ENCODE assay signal across 1 cellular context in the genomic region with DNA sequence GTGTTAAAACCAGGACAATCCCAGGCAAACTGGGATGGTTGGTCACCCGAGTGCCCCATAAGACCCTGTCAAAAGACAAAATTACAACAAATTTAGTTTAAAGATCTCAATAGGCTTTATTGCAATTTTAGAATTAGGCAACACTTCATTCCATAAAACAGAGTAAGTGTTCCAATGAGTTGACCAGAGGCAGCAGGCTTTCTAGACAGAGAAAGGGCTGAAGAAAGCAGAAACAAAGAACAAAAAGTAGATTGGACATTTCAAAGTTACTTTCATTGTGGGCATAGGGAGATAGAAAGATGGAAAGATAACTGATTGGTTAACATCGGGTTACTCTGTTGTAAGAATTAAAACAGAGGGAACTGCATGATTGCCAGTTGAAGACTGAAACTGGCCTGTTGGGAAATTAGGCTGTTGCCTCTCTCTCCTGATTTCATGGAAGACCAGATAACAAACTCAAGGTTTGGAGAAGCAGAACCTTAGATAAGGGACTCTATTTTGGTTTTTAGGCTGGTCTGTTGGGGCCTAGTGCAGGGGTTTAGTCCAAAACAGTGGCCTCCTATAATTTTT.
TF ChIP-seq lines count a peak whose summit lies in the region.

No MANE protein-coding gene starts in this region.

TF ChIP-seq in IMR-90, 13 proteins besides CTCF, POLR2A, EP300 and RAD21 (continued from another document):
- TF ChIP-seq, protein P1, sequence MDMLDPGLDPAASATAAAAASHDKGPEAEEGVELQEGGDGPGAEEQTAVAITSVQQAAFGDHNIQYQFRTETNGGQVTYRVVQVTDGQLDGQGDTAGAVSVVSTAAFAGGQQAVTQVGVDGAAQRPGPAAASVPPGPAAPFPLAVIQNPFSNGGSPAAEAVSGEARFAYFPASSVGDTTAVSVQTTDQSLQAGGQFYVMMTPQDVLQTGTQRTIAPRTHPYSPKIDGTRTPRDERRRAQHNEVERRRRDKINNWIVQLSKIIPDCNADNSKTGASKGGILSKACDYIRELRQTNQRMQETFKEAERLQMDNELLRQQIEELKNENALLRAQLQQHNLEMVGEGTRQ (IDR thresholded peaks at IDR 0.05; ENCODE audit: low read depth, low read length): no peak
- no peak for TF ChIP-seq CHD1 (IDR thresholded peaks at IDR 0.05; ENCODE audit: low read depth, low read length)
- TF ChIP-seq BHLHE40 (IDR thresholded peaks at IDR 0.05; ENCODE audit: low read depth, low read length): no peak
- no peak for TF ChIP-seq RCOR1 (IDR thresholded peaks at IDR 0.05; ENCODE audit: insufficient replicate concordance, low read length)
- no peak for TF ChIP-seq MXI1 (IDR thresholded peaks at IDR 0.05; ENCODE audit: borderline replicate concordance, low read depth, low read length)
- no peak for TF ChIP-seq MAZ (IDR thresholded peaks at IDR 0.05; ENCODE audit: borderline replicate concordance, low read depth, low read length)
